Comparison of ENCODE assay signal across 35 cellular contexts in the genomic region with DNA sequence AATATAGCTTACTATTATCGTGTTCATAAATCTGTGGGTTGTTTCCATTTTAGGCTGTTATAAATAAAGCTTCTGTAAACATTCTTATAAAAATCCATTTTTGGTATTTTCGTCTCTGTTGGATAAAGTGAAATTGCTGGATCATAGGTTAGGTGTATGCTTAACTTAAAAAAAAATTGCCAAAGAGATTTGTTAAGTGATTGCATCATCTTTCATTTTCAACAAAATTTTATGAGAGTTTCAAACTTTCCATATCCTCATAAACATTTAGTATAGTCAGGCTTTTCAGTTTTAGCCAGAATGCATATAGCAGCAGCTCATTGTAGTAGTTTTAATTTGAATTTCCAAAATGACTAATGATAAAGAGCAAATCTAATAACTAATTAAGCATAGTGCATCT.
"Had no signal": no experiment of that assay in that cellular context is flagged by ENCODE, and none has a peak within 500 bp of the region (broad histone marks: within the 10 kb centered on the region; RNA-seq: fewer than 3 reads in every experiment).

No MANE protein-coding gene starts in this region.

- H3K27me3 ChIP-seq: MG63 had no signal

- H3K9me3 ChIP-seq: MG63 had no signal

- H3K4me3 ChIP-seq: MG63 had no signal

- H3K36me3 ChIP-seq: MG63 had no signal

- DNase-seq: Karpas-422, Kasumi-1, MG63, MM.1S, MV-4-11, NCI-H1048, NCI-H1092, NCI-H1092 treated with DMSO at 0.1 percent for 48 hours, NCI-H1105, NCI-H1105 treated with DMSO at 0.1 percent for 48 hours, NCI-H1417, NCI-H1417 treated with DMSO at 0.1 percent for 48 hours, NCI-H1436, NCI-H1436 treated with DMSO at 0.1 percent for 48 hours, NCI-H146, NCI-H1694, NCI-H1694 treated with DMSO at 0.1 percent for 48 hours, NCI-H187, NCI-H187 treated with DMSO at 0.1 percent for 48 hours, NCI-H1930, NCI-H2029, NCI-H2081, NCI-H2081 treated with DMSO at 0.1 percent for 48 hours, NCI-H2107, NCI-H2171, NCI-H2171 treated with DMSO at 0.1 percent for 48 hours, NCI-H2227 treated with DMSO at 0.1 percent for 48 hours, NCI-H226, NCI-H345, NCI-H446, NCI-H446 treated with DMSO at 0.1 percent for 48 hours, NCI-H510A, NCI-H510A treated with DMSO at 0.1 percent for 48 hours, NCI-H524, NCI-H524 treated with DMSO at 0.1 percent for 48 hours had no signal
